In genomic region chr6:55827818-55828522, GRCh38 we compare ENCODE assay signal across 22 cellular contexts. TPM values are rescaled to one million over a fixed set of nuclear protein-coding genes. Genes with fewer than 3 reads are reported as not detected.
A peak's percentile ranks its signal among the peaks of the same experiment; 100 is the strongest.
DNase-seq lines count a peak whose midpoint lies in the region; TF ChIP-seq lines count a peak whose summit lies in the region.
"Had no signal": no experiment of that assay in that cellular context is flagged by ENCODE, and none has a peak within 500 bp of the region (broad histone marks: within the 10 kb centered on the region; RNA-seq: fewer than 3 reads in every experiment).

No MANE protein-coding gene starts in this region.

- no peak for TF ChIP-seq EP300 in sigmoid colon (IDR thresholded peaks at IDR 0.05)

- H3K27me3 ChIP-seq in testis, result no peaks in the 10 kb centered on the region
- no peaks in the 10 kb centered on the region for H3K27me3 ChIP-seq in sigmoid colon

- H3K27ac ChIP-seq in 22Rv1, result peak overlapping the region; percentile 62
- H3K27ac ChIP-seq in testis, result no peak overlapping the region
- no peak overlapping the region for H3K27ac ChIP-seq in sigmoid colon

- peak; percentile 50 for DNase-seq in ELR (ENCODE audit: low read depth)
- DNase-seq in NCI-H2227 treated with DMSO at 0.1 percent for 48 hours (lab: John Stamatoyannopoulos, UW), result peak; percentile 45
- peak; percentile 18 for DNase-seq in fibroblast of peridontal ligament (ENCODE audit: extremely low read depth)
- no peak for DNase-seq in NCI-H128 (lab: John Stamatoyannopoulos, UW; ENCODE audit: unreplicated experiment)
- DNase-seq in testis, result no peak
- DNase-seq in sigmoid colon, result no peak
- DNase-seq: activated CD8-positive, alpha-beta T cell treated with anti-CD3 and anti-CD28 coated beads, Interleukin-2, amount 10 ng/mL, durations not matched to agents 7 days and 5 days; activated effector memory CD4-positive, alpha-beta T cell treated with anti-CD3 and anti-CD28 coated beads, Interleukin-2, amount 50 U/mL, for 16 hours; activated naive CD8-positive, alpha-beta T cell treated with anti-CD3 and anti-CD28 coated beads, Interleukin-2, amount 10 ng/mL, durations not matched to agents 7 days and 5 days; C1 segment of cervical spinal cord; effector CD4-positive, alpha-beta T cell; left colon; NCI-H1694 treated with DMSO at 0.1 percent for 48 hours; NCI-H69; SHP77 treated with DMSO at 0.1 percent for 48 hours; stimulated activated CD4-positive, alpha-beta T cell treated with anti-CD3 and anti-CD28 coated beads, Interleukin-2, amount 100 ng/mL, for 24 hours; T-helper 1 cell had no signal

- intact Hi-C loops in testis (cut with DNase I; ENCODE audit: low total_unique reads), result no loop called here
- intact Hi-C loops in sigmoid colon (cut with DNase I), result no loop called here

- TF ChIP-seq CTCF in 22Rv1 (IDR thresholded peaks at IDR 0.05) (no peak), testis (IDR thresholded peaks at IDR 0.05) (no peak), sigmoid colon (IDR thresholded peaks at IDR 0.05) (no peak)

- H3K4me3 ChIP-seq in testis, result no peak overlapping the region
- no peak overlapping the region for H3K4me3 ChIP-seq in sigmoid colon
- H3K4me3 ChIP-seq: smooth muscle cell had no signal

- no peaks in the 10 kb centered on the region for H3K9me3 ChIP-seq in testis
- H3K9me3 ChIP-seq in sigmoid colon, result no peaks in the 10 kb centered on the region
- H3K9me3 ChIP-seq: Caco-2 had no signal

- H3K36me3 ChIP-seq in testis (ENCODE audit: low read depth, missing control alignments) (no peaks in the 10 kb centered on the region), sigmoid colon (no peaks in the 10 kb centered on the region)

- TF ChIP-seq POLR2A in testis (IDR thresholded peaks at IDR 0.05), result no peak
- no peak for TF ChIP-seq POLR2A in sigmoid colon (IDR thresholded peaks at IDR 0.05)

- H3K4me1 ChIP-seq in testis (no peaks in the 10 kb centered on the region), sigmoid colon (peaks cover 0 to 12% (median 10%) of the 10 kb centered on the region in 4 donors)

RNA-seq across cellular contexts. Expression of gene BMP5, which starts 47.4 kb away (rescaled TPM):
- total RNA-seq in testis (under 1 TPM in 1 of 2 donors, not detected in 1; 0.06 TPM), sigmoid colon (under 1 TPM in 2 of 4 donors, not detected in 2; under 0.01 to 0.28 TPM)
- polyA plus RNA-seq in testis (ENCODE audit: insufficient read depth, low read depth, low replicate concordance) (0.12 TPM), sigmoid colon (1 to 10 TPM in 2 of 3 donors, under 1 TPM in 1; 0.76 to 2.4 (median 2.1) TPM)
- total RNA-seq: activated CD8-positive, alpha-beta T cell treated with anti-CD3 and anti-CD28 coated beads, Interleukin-2, amount 10 ng/mL, durations not matched to agents 7 days and 5 days; activated naive CD8-positive, alpha-beta T cell treated with anti-CD3 and anti-CD28 coated beads, Interleukin-2, amount 10 ng/mL, durations not matched to agents 7 days and 5 days; myocyte; OCI-LY7 had no signal

Comparison
In these comparisons a context has a peak if more than half of its experiments do, and no peak if none do; other contexts are left out.
1. DNase-seq: peak in ELR (single experiment), NCI-H2227 treated with DMSO at 0.1 percent for 48 hours (single experiment) and fibroblast of peridontal ligament (single experiment); none in NCI-H128 (single experiment), testis (single experiment) and sigmoid colon (single experiment).